In genomic region chr3:99858461-99858860, GRCh38 we compare ENCODE assay signal across 29 cellular contexts. TPM values are rescaled to one million over a fixed set of nuclear protein-coding genes. Genes with fewer than 3 reads are reported as not detected.
DNase-seq lines count a peak whose midpoint lies in the region; ATAC-seq, FAIRE-seq and TF ChIP-seq lines count a peak whose summit lies in the region.
"Had no signal": no experiment of that assay in that cellular context is flagged by ENCODE, and none has a peak within 500 bp of the region (broad histone marks: within the 10 kb centered on the region; RNA-seq: fewer than 3 reads in every experiment).

No MANE protein-coding gene starts in this region.

- H2AFZ ChIP-seq in astrocyte (ENCODE audit: low read depth, low read length) (no peak overlapping the region), smooth muscle cell (ENCODE audit: low read depth) (no peak overlapping the region)
- H2AFZ ChIP-seq: PC-9 had no signal

- TF ChIP-seq POLR2A in GM12891 (IDR thresholded peaks at IDR 0.05; ENCODE audit: low read depth, low read length): no peak

- no peaks in the 10 kb centered on the region for H3K9me3 Mint-ChIP-seq in astrocyte (ENCODE audit: unreplicated experiment)
- H3K9me3 Mint-ChIP-seq: activated CD4-positive, alpha-beta T cell treated with anti-CD3 and anti-CD28 coated beads, Interleukin-2, amount 10 ng/mL, durations not matched to agents 24 days and 14 days; brain; CD8-positive, alpha-beta memory T cell; immature natural killer cell; mesothelial cell of epicardium; naive thymus-derived CD8-positive, alpha-beta T cell had no signal

- peak overlapping the region; percentile 24 for H3K27ac Mint-ChIP-seq in astrocyte (ENCODE audit: unreplicated experiment)
- H3K27ac Mint-ChIP-seq: activated CD4-positive, alpha-beta T cell treated with anti-CD3 and anti-CD28 coated beads, Interleukin-2, amount 10 ng/mL, durations not matched to agents 24 days and 14 days; H9; immature natural killer cell; naive thymus-derived CD8-positive, alpha-beta T cell; stimulated activated naive B cell treated with anti-CD40 and anti-IgM and Interleukin-4, amounts not matched to agents 10 μg/mL and 1 μg/mL and 100 μg/mL, for 72 hours had no signal

- H3K9me3 ChIP-seq in astrocyte (ENCODE audit: insufficient read depth, low read depth, low read length): no peaks in the 10 kb centered on the region
- no peaks in the 10 kb centered on the region for H3K9me3 ChIP-seq in muscle layer of duodenum (ENCODE audit: control insufficient read depth in 1 of 2, low read length in 2 of 2)
- no peaks in the 10 kb centered on the region for H3K9me3 ChIP-seq in smooth muscle cell (replicated peaks; ENCODE audit: low read depth)
- H3K9me3 ChIP-seq: BE2C, thyroid gland had no signal

- ATAC-seq in foreskin keratinocyte (no peak), HG03469 (IDR thresholded peaks at IDR 0.05; ENCODE audit: unreplicated experiment) (no peak)
- ATAC-seq: naive thymus-derived CD8-positive, alpha-beta T cell; stimulated activated naive B cell treated with anti-CD40 and anti-IgM and Interleukin-4, amounts not matched to agents 10 μg/mL and 1 μg/mL and 100 μg/mL, for 72 hours had no signal

- peaks cover 24% of the 10 kb centered on the region for H4K20me1 ChIP-seq in astrocyte (ENCODE audit: insufficient read depth, low read length)
- H4K20me1 ChIP-seq in smooth muscle cell (ENCODE audit: low read depth): peaks cover 58% of the 10 kb centered on the region

- H3F3A ChIP-seq in smooth muscle cell (ENCODE audit: low read depth): peaks cover 46% of the 10 kb centered on the region

- H3K27ac ChIP-seq in astrocyte (ENCODE audit: low read depth, low read length) (peak overlapping the region; percentile 95), muscle layer of duodenum (ENCODE audit: low read length) (peak overlapping the region; percentile 89), smooth muscle cell (ENCODE audit: low read depth) (peak overlapping the region; percentile 98), foreskin keratinocyte (no peak overlapping the region)
- H3K27ac ChIP-seq: thyroid gland, VCaP had no signal

- H3K4me3 Mint-ChIP-seq in astrocyte (ENCODE audit: unreplicated experiment): no peak overlapping the region
- H3K4me3 Mint-ChIP-seq: activated CD4-positive, alpha-beta T cell treated with anti-CD3 and anti-CD28 coated beads, Interleukin-2, amount 10 ng/mL, durations not matched to agents 24 days and 14 days; brain; CD8-positive, alpha-beta memory T cell; H9; immature natural killer cell; mesothelial cell of epicardium; naive thymus-derived CD8-positive, alpha-beta T cell; stimulated activated naive B cell treated with anti-CD40 and anti-IgM and Interleukin-4, amounts not matched to agents 10 μg/mL and 1 μg/mL and 100 μg/mL, for 72 hours had no signal

- WGBS in smooth muscle cell (ENCODE audit: low lambda C conversion rate): 45% methylated on average over 1 of the region's 1 CpG

- peak; percentile 17 for DNase-seq in GM03348 (ENCODE audit: low spot score)
- DNase-seq in astrocyte (ENCODE audit: low read depth): no peak
- DNase-seq in smooth muscle cell (lab: John Stamatoyannopoulos, UW; ENCODE audit: unreplicated experiment): no peak
- no peak for DNase-seq in GM12891 (ENCODE audit: insufficient read length, low spot score)
- DNase-seq in foreskin keratinocyte: no peak
- no peak for DNase-seq in H7
- DNase-seq: activated CD4-positive, alpha-beta T cell treated with anti-CD3 and anti-CD28 coated beads, Interleukin-2, amount 10 ng/mL, durations not matched to agents 24 days and 14 days; activated T-cell treated with anti-CD3 and anti-CD28 coated beads, Interleukin-2, amount 50 U/mL, for 48 hours; BE2C; CD8-positive, alpha-beta memory T cell; cerebellar nuclear complex; H9; immature natural killer cell; naive thymus-derived CD8-positive, alpha-beta T cell; NCI-H1694 treated with DMSO at 0.1 percent for 48 hours; NCI-H526; NK-92 treated with Interleukin-12 subunit alpha and Interleukin-12 subunit beta, amount 100 ng/mL, for 24 hours; occipital lobe; PC-9; SHP77; stimulated activated CD4-positive, alpha-beta T cell treated with anti-CD3 and anti-CD28 coated beads, Interleukin-4, amount 100 ng/mL, for 24 hours; stimulated activated naive B cell treated with anti-CD40 and anti-IgM and Interleukin-4, amounts not matched to agents 10 μg/mL and 1 μg/mL and 100 μg/mL, for 72 hours; thyroid gland had no signal

- H3K4me3 ChIP-seq in astrocyte (ENCODE audit: insufficient read depth, low read depth, low read length): no peak overlapping the region
- H3K4me3 ChIP-seq in muscle layer of duodenum (ENCODE audit: low read depth in 1 of 2, low read length in 2 of 2): no peak overlapping the region
- no peak overlapping the region for H3K4me3 ChIP-seq in smooth muscle cell
- H3K4me3 ChIP-seq in H7 (ENCODE audit: insufficient read depth, low read depth, low read length): no peak overlapping the region
- H3K4me3 ChIP-seq: thyroid gland had no signal

- FAIRE-seq in astrocyte (lab: Jason Lieb, UNC) (no peak), GM12891 (lab: Jason Lieb, UNC) (no peak)
- FAIRE-seq: endothelial cell of umbilical vein had no signal

- H3K4me1 Mint-ChIP-seq in astrocyte (ENCODE audit: low read depth, unreplicated experiment): peaks cover 87% of the 10 kb centered on the region
- H3K4me1 Mint-ChIP-seq: CD8-positive, alpha-beta memory T cell; immature natural killer cell had no signal

- peaks cover 19% of the 10 kb centered on the region for H3K36me3 Mint-ChIP-seq in astrocyte (ENCODE audit: low read depth, unreplicated experiment)
- H3K36me3 Mint-ChIP-seq: immature natural killer cell had no signal

- no peak overlapping the region for H3K4me2 ChIP-seq in astrocyte (ENCODE audit: low read length)
- peak overlapping the region; percentile 74 for H3K4me2 ChIP-seq in smooth muscle cell

- H3K4me1 ChIP-seq in astrocyte (ENCODE audit: insufficient read depth, low read length): peaks cover 41% of the 10 kb centered on the region
- peaks cover 27 to 46% of the 10 kb centered on the region in 2 donors for H3K4me1 ChIP-seq in muscle layer of duodenum (ENCODE audit: control insufficient read depth in 1 of 2, insufficient read depth in 2 of 2, low read length in 2 of 2)
- peaks cover 19% of the 10 kb centered on the region for H3K4me1 ChIP-seq in smooth muscle cell (ENCODE audit: low read depth)
- peaks cover 19% of the 10 kb centered on the region for H3K4me1 ChIP-seq in foreskin keratinocyte
- H3K4me1 ChIP-seq: thyroid gland had no signal

- peaks cover 36% of the 10 kb centered on the region for H3K36me3 ChIP-seq in astrocyte (ENCODE audit: insufficient read depth, low read length)
- H3K36me3 ChIP-seq in muscle layer of duodenum (ENCODE audit: control insufficient read depth in 1 of 2, insufficient read depth in 2 of 2, low read length in 2 of 2): peaks cover 24 to 40% of the 10 kb centered on the region in 2 donors
- no peaks in the 10 kb centered on the region for H3K36me3 ChIP-seq in smooth muscle cell (ENCODE audit: low read depth)
- no peaks in the 10 kb centered on the region for H3K36me3 ChIP-seq in H7 (replicated peaks; ENCODE audit: control insufficient read depth, insufficient read depth, low read length)
- H3K36me3 ChIP-seq: BE2C, thyroid gland had no signal

- TF ChIP-seq CTCF in astrocyte (IDR thresholded peaks at IDR 0.05; ENCODE audit: insufficient read depth, low read depth, low read length): no peak
- no peak for TF ChIP-seq CTCF in smooth muscle cell (IDR thresholded peaks at IDR 0.05; ENCODE audit: borderline replicate concordance, insufficient read depth, poor library complexity, severe bottlenecking)
- TF ChIP-seq CTCF in foreskin keratinocyte (conservative IDR thresholded peaks at IDR 0.05): no peak

- H3K9ac ChIP-seq in astrocyte (ENCODE audit: low read length) (peak overlapping the region; percentile 66), smooth muscle cell (ENCODE audit: low read depth) (peak overlapping the region; percentile 85)

- H3K27me3 Mint-ChIP-seq in astrocyte (ENCODE audit: low read depth, unreplicated experiment): no peaks in the 10 kb centered on the region
- H3K27me3 Mint-ChIP-seq: activated CD4-positive, alpha-beta T cell treated with anti-CD3 and anti-CD28 coated beads, Interleukin-2, amount 10 ng/mL, durations not matched to agents 24 days and 14 days; brain; naive thymus-derived CD8-positive, alpha-beta T cell; stimulated activated naive B cell treated with anti-CD40 and anti-IgM and Interleukin-4, amounts not matched to agents 10 μg/mL and 1 μg/mL and 100 μg/mL, for 72 hours had no signal

- H3K79me2 ChIP-seq in astrocyte (ENCODE audit: insufficient read depth, low read length) (peaks cover 92% of the 10 kb centered on the region), smooth muscle cell (ENCODE audit: low read depth) (peaks cover 88% of the 10 kb centered on the region)

- H3K27me3 ChIP-seq in astrocyte (ENCODE audit: insufficient read depth, low read length): no peaks in the 10 kb centered on the region
- no peaks in the 10 kb centered on the region for H3K27me3 ChIP-seq in muscle layer of duodenum (ENCODE audit: low read depth, low read length)
- H3K27me3 ChIP-seq in smooth muscle cell (ENCODE audit: low read depth): no peaks in the 10 kb centered on the region
- H3K27me3 ChIP-seq in foreskin keratinocyte: no peaks in the 10 kb centered on the region
- no peaks in the 10 kb centered on the region for H3K27me3 ChIP-seq in H7 (ENCODE audit: control insufficient read depth, insufficient read depth, low read length)
- H3K27me3 ChIP-seq: BE2C, thyroid gland had no signal

TF ChIP-seq in GM12891, 5 proteins besides CTCF, POLR2A, EP300 and RAD21:
- no peak for TF ChIP-seq PAX5 (IDR thresholded peaks at IDR 0.05; ENCODE audit: insufficient read depth, low read length, severe bottlenecking)
- TF ChIP-seq TAF1 (IDR thresholded peaks at IDR 0.05; ENCODE audit: low read depth, low read length): no peak
- no peak for TF ChIP-seq SPI1 (IDR thresholded peaks at IDR 0.05; ENCODE audit: low read depth, low read length)
- TF ChIP-seq POLR2AphosphoS5 (IDR thresholded peaks at IDR 0.05; ENCODE audit: low read depth, low read length): no peak
- TF ChIP-seq POU2F2 (IDR thresholded peaks at IDR 0.05; ENCODE audit: low read depth, low read length): no peak

RNA-seq across cellular contexts. Expression of gene CMSS1, which starts 40.8 kb away (rescaled TPM):
- total RNA-seq in astrocyte: 11.0 and 12.5 TPM in 2 replicates
- 11.6 and 19.2 TPM in 2 replicates for total RNA-seq in smooth muscle cell
- 19.7 and 24.1 TPM in 2 replicates for polyA plus RNA-seq in smooth muscle cell
- 37.4 TPM for polyA plus RNA-seq in GM12891 (2012; ENCODE audit: low read depth, missing spikeins)
- total RNA-seq in foreskin keratinocyte: 49.9 and 57.8 TPM in 2 replicates
- polyA plus RNA-seq in foreskin keratinocyte: 58.5 and 66.9 TPM in 2 replicates
- 42.3 and 44.6 TPM in 2 replicates for total RNA-seq in H7 (2014; rRNA removed; shearing (Covaris generic))
